ENCODE assay signal across 1 cellular context in genomic region chr14:39176263-39177167, GRCh38.
TF ChIP-seq lines count a peak whose summit lies in the region.

No MANE protein-coding gene starts in this region.

TF ChIP-seq in endothelial cell of umbilical vein, 7 proteins besides CTCF, POLR2A, EP300 and RAD21:
- TF ChIP-seq FOS (IDR thresholded peaks at IDR 0.05; ENCODE audit: borderline replicate concordance, insufficient read depth, low read length), result no peak
- TF ChIP-seq POLR2AphosphoS5 (IDR thresholded peaks at IDR 0.05; ENCODE audit: insufficient read depth, low read depth, low read length), result no peak
- TF ChIP-seq JUN (IDR thresholded peaks at IDR 0.05; ENCODE audit: borderline replicate concordance, insufficient read depth, insufficient read length, low read depth), result no peak
- TF ChIP-seq MAX (IDR thresholded peaks at IDR 0.05; ENCODE audit: insufficient read depth, insufficient read length), result no peak
- TF ChIP-seq MYC (IDR thresholded peaks at IDR 0.05; ENCODE audit: low read depth, low read length), result no peak
- TF ChIP-seq EZH2 (IDR thresholded peaks at IDR 0.05; ENCODE audit: borderline replicate concordance, low read depth, low read length, severe bottlenecking), result no peak
